In the genomic region with DNA sequence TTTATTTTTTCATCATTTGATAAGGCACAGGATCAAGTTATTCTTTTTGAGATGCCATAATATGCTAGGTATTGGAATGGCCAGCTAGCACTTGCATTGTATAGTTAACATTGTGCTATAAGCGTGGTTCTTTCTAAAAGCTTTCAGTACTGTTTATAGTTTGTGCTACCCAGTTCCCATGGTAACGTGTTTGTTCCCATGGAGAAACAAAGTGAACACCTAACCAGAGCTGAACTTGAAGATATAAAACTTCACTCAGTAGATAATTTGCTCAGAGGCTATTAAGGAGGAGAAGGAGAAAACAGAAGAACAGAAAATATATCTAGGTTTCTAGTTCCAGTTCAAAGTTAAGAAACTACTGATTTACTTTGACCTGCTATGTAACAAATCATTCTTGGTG, we compare ENCODE assay signal across 8 cellular contexts. TPM values are rescaled to one million over a fixed set of nuclear protein-coding genes. Genes with fewer than 3 reads are reported as not detected.
DNase-seq lines count a peak whose midpoint lies in the region; ATAC-seq, FAIRE-seq and TF ChIP-seq lines count a peak whose summit lies in the region.

No MANE protein-coding gene starts in this region.

- H3K9me3 ChIP-seq in SJSA1 (replicated peaks) (no peaks in the 10 kb centered on the region), neural cell (ENCODE audit: low read length) (no peaks in the 10 kb centered on the region)

- TF ChIP-seq CTCF in neural cell (IDR thresholded peaks at IDR 0.05; ENCODE audit: poor library complexity, severe bottlenecking), result no peak

- H3K27me3 ChIP-seq in SJSA1 (replicated peaks) (no peaks in the 10 kb centered on the region), neural cell (ENCODE audit: insufficient read depth, low read depth, low read length) (no peaks in the 10 kb centered on the region)

- peak; percentile 12 for DNase-seq in GM19239 (ENCODE audit: insufficient read length, low spot score)
- peak in 1 of 2 experiments; percentile 19 for DNase-seq in SJSA1 (ENCODE audit: low read depth in 1 of 2, low spot score in 2 of 2)
- DNase-seq in NOMO-1 (lab: John Stamatoyannopoulos, UW; ENCODE audit: unreplicated experiment in 2 of 2), result no peak
- DNase-seq in activated CD4-positive, CD25-positive, alpha-beta regulatory T cell treated with anti-CD3 and anti-CD28 coated beads, Interleukin-2, amount 50 U/mL, for 72 hours, result no peak
- no peak for DNase-seq in amygdala (lab: John Stamatoyannopoulos, UW)
- DNase-seq in left ventricle myocardium superior, result no peak

- peaks cover 14% of the 10 kb centered on the region for H3K4me1 ChIP-seq in SJSA1 (replicated peaks)

- no peaks in the 10 kb centered on the region for H3K9me2 ChIP-seq in neural cell (ENCODE audit: insufficient read depth, low read length)

- H4K20me1 ChIP-seq in neural cell (ENCODE audit: insufficient read depth), result no peaks in the 10 kb centered on the region

- H3K79me2 ChIP-seq in neural cell (replicated peaks; ENCODE audit: insufficient read depth, low read length), result no peaks in the 10 kb centered on the region

- H3K36me3 ChIP-seq in SJSA1 (no peaks in the 10 kb centered on the region), neural cell (ENCODE audit: insufficient read depth, low read length) (no peaks in the 10 kb centered on the region)

- H3K4me3 ChIP-seq in SJSA1 (no peak overlapping the region), neural cell (ENCODE audit: low read length) (no peak overlapping the region)

- ATAC-seq in HG03045 (IDR thresholded peaks at IDR 0.05; ENCODE audit: unreplicated experiment) (peak; percentile 55), left ventricle myocardium superior (no peak)

- H3K4me2 ChIP-seq in neural cell (ENCODE audit: low read length), result peak overlapping the region; percentile 16

- H2AFZ ChIP-seq in neural cell (ENCODE audit: low read depth, low read length), result no peak overlapping the region

- H3F3A ChIP-seq in neural cell (ENCODE audit: insufficient read depth, low read length, poor library complexity, severe bottlenecking), result no peaks in the 10 kb centered on the region

- peak; percentile 84 for FAIRE-seq in GM19239 (lab: Jason Lieb, UNC)

- TF ChIP-seq RAD21 in neural cell (conservative IDR thresholded peaks at IDR 0.05), result no peak

- H3K27ac ChIP-seq in SJSA1, result peak overlapping the region; percentile 41
- H3K27ac ChIP-seq in neural cell (ENCODE audit: low read length), result peak overlapping the region; percentile 37

- TF ChIP-seq EP300 in neural cell (conservative IDR thresholded peaks at IDR 0.05; ENCODE audit: poor library complexity, severe bottlenecking), result peak; percentile 73

- H3K9ac ChIP-seq in neural cell (ENCODE audit: low read length), result no peak overlapping the region

- intact Hi-C loops in left ventricle myocardium superior (cut with micrococcal nuclease), result no loop called here

TF ChIP-seq in neural cell, 6 proteins besides CTCF, POLR2A, EP300 and RAD21:
- TF ChIP-seq EZH2 (IDR thresholded peaks at IDR 0.05; ENCODE audit: borderline replicate concordance, insufficient read depth, low read length, poor library complexity, severe bottlenecking), result no peak
- TF ChIP-seq SMC3 (conservative IDR thresholded peaks at IDR 0.05; ENCODE audit: poor library complexity), result no peak
- TF ChIP-seq, protein P1, sequence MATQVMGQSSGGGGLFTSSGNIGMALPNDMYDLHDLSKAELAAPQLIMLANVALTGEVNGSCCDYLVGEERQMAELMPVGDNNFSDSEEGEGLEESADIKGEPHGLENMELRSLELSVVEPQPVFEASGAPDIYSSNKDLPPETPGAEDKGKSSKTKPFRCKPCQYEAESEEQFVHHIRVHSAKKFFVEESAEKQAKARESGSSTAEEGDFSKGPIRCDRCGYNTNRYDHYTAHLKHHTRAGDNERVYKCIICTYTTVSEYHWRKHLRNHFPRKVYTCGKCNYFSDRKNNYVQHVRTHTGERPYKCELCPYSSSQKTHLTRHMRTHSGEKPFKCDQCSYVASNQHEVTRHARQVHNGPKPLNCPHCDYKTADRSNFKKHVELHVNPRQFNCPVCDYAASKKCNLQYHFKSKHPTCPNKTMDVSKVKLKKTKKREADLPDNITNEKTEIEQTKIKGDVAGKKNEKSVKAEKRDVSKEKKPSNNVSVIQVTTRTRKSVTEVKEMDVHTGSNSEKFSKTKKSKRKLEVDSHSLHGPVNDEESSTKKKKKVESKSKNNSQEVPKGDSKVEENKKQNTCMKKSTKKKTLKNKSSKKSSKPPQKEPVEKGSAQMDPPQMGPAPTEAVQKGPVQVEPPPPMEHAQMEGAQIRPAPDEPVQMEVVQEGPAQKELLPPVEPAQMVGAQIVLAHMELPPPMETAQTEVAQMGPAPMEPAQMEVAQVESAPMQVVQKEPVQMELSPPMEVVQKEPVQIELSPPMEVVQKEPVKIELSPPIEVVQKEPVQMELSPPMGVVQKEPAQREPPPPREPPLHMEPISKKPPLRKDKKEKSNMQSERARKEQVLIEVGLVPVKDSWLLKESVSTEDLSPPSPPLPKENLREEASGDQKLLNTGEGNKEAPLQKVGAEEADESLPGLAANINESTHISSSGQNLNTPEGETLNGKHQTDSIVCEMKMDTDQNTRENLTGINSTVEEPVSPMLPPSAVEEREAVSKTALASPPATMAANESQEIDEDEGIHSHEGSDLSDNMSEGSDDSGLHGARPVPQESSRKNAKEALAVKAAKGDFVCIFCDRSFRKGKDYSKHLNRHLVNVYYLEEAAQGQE (IDR thresholded peaks at IDR 0.05; ENCODE audit: borderline replicate concordance), result no peak
- TF ChIP-seq TAF1 (IDR thresholded peaks at IDR 0.05; ENCODE audit: low read depth), result no peak
- no peak for TF ChIP-seq POLR2AphosphoS5 (IDR thresholded peaks at IDR 0.05)
- no peak for TF ChIP-seq MXI1 (conservative IDR thresholded peaks at IDR 0.05; ENCODE audit: poor library complexity, severe bottlenecking)

RNA-seq across cellular contexts. Expression of gene ITGB8, which starts 23.6 kb away (rescaled TPM):
- total RNA-seq in SJSA1 (2014; rRNA removed; shearing (Covaris generic)), result 1.3 and 3.6 TPM in 2 replicates
- polyA plus RNA-seq in neural cell, result 11.2 and 12.2 TPM in 2 replicates
- 29.2 and 32.0 TPM in 2 replicates for polyA minus RNA-seq in neural cell
- 4.8 TPM for total RNA-seq in left ventricle myocardium superior
